Comparison of ENCODE assay signal across 7 cellular contexts in the genomic region with DNA sequence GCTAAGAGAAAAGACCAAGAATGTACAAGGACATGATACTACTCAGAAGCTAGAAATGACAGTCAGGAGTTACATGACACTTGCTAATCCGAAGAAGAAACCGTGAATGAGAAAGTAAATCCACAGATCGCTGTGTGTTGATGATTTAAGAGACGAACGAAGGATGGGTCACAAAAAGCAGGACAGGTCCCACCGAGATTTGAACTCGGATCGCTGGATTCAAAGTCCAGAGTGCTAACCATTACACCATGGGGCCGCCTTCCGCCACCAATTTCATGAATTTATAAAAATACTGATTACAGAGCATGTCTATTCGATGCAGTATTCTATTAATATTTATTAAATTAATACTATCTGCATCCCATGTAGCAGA. TPM values are rescaled to one million over a fixed set of nuclear protein-coding genes. Genes with fewer than 3 reads are reported as not detected.
DNase-seq lines count a peak whose midpoint lies in the region; ATAC-seq lines count a peak whose summit lies in the region.

No MANE protein-coding gene starts in this region.

- no peaks in the 10 kb centered on the region for H3K27me3 ChIP-seq in GM23248 (replicated peaks; ENCODE audit: insufficient read depth)

- H2AFZ ChIP-seq in GM23248, result 0 out of 2 replicates have a peak overlapping the region, but pooled peaks have one; percentile 21

- ATAC-seq in stimulated activated naive CD8-positive, alpha-beta T cell treated with anti-CD3 and anti-CD28 coated beads, Interleukin-15, amount 100 ng/mL, for 72 hours, result no peak

- peak overlapping the region; percentile 94 for H3K4me2 ChIP-seq in GM23248 (ENCODE audit: unreplicated experiment)

- H3K4me3 ChIP-seq in GM23248, result peak overlapping the region; percentile 95
- peak overlapping the region; percentile 43; the same call in 1 of the 2 replicates for H3K4me3 ChIP-seq in iPS-18c (ENCODE audit: insufficient read depth, low read depth, low read length)

- peaks cover 62% of the 10 kb centered on the region for H3F3A ChIP-seq in GM23248 (ENCODE audit: insufficient read depth)

- peak overlapping the region; percentile 66 for H3K27ac ChIP-seq in GM23248

- H3K27me3 Mint-ChIP-seq in activated naive CD4-positive, alpha-beta T cell treated with anti-CD3 and anti-CD28 coated beads, Interleukin-2, amount 10 ng/mL, durations not matched to agents 7 days and 5 days, result peaks cover 14% of the 10 kb centered on the region
- no peaks in the 10 kb centered on the region for H3K27me3 Mint-ChIP-seq in stimulated activated naive CD8-positive, alpha-beta T cell treated with anti-CD3 and anti-CD28 coated beads, Interleukin-15, amount 100 ng/mL, for 72 hours

- no peaks in the 10 kb centered on the region for H4K20me1 ChIP-seq in GM23248 (ENCODE audit: insufficient read depth)

- H3K9me3 ChIP-seq in GM23248 (ENCODE audit: low read depth) (no peaks in the 10 kb centered on the region), iPS-18c (ENCODE audit: control insufficient read depth, insufficient read depth, low read length) (no peaks in the 10 kb centered on the region)

- no peaks in the 10 kb centered on the region for H3K36me3 ChIP-seq in GM23248 (ENCODE audit: low read depth)

- WGBS in GM23248 (ENCODE audit: low coverage in 1 of 2, low lambda C conversion rate in 2 of 2, missing lambda C conversion rate in 2 of 2), 2 experiments, result 1 to 3% methylated on average over 11 of the region's 11 CpGs

- no peaks in the 10 kb centered on the region for H3K9me3 Mint-ChIP-seq in activated naive CD4-positive, alpha-beta T cell treated with anti-CD3 and anti-CD28 coated beads, Interleukin-2, amount 10 ng/mL, durations not matched to agents 7 days and 5 days
- H3K9me3 Mint-ChIP-seq in stimulated activated naive CD8-positive, alpha-beta T cell treated with anti-CD3 and anti-CD28 coated beads, Interleukin-15, amount 100 ng/mL, for 72 hours, result no peaks in the 10 kb centered on the region

- peak overlapping the region; percentile 53 for H3K27ac Mint-ChIP-seq in activated naive CD4-positive, alpha-beta T cell treated with anti-CD3 and anti-CD28 coated beads, Interleukin-2, amount 10 ng/mL, durations not matched to agents 7 days and 5 days
- H3K27ac Mint-ChIP-seq in stimulated activated naive CD8-positive, alpha-beta T cell treated with anti-CD3 and anti-CD28 coated beads, Interleukin-15, amount 100 ng/mL, for 72 hours, result peak overlapping the region in 1 of 2 donors; percentile 99

- 0 out of 2 replicates have a peak overlapping the region, but pooled peaks have one; percentile 29 for H3K9ac ChIP-seq in GM23248

- DNase-seq in GM23248 (peak; percentile 64), NCI-H2081 treated with DMSO at 0.1 percent for 48 hours (lab: John Stamatoyannopoulos, UW) (peak; percentile 4), mesenteric fat pad (ENCODE audit: low spot score) (no peak), occipital lobe (lab: John Stamatoyannopoulos, UW) (no peak)
- DNase-seq in activated naive CD4-positive, alpha-beta T cell treated with anti-CD3 and anti-CD28 coated beads, Interleukin-2, amount 10 ng/mL, durations not matched to agents 7 days and 5 days, result no peak
- DNase-seq in stimulated activated naive CD8-positive, alpha-beta T cell treated with anti-CD3 and anti-CD28 coated beads, Interleukin-15, amount 100 ng/mL, for 72 hours, result peak; percentile 48 to 60

- no peaks in the 10 kb centered on the region for H3K36me3 Mint-ChIP-seq in activated naive CD4-positive, alpha-beta T cell treated with anti-CD3 and anti-CD28 coated beads, Interleukin-2, amount 10 ng/mL, durations not matched to agents 7 days and 5 days

- H3K4me3 Mint-ChIP-seq in activated naive CD4-positive, alpha-beta T cell treated with anti-CD3 and anti-CD28 coated beads, Interleukin-2, amount 10 ng/mL, durations not matched to agents 7 days and 5 days, result peak overlapping the region; percentile 6
- H3K4me3 Mint-ChIP-seq in stimulated activated naive CD8-positive, alpha-beta T cell treated with anti-CD3 and anti-CD28 coated beads, Interleukin-15, amount 100 ng/mL, for 72 hours, result peak overlapping the region; percentile 30 to 87

- H3K79me2 ChIP-seq in GM23248 (ENCODE audit: insufficient read depth), result no peaks in the 10 kb centered on the region

- in situ Hi-C loops in GM23248 (cut with MboI), result loop anchor here (25.0 kb wide), 1 partner anchor 826 kb away; a partner anchor contains a TSS

- H3K4me1 ChIP-seq in GM23248 (ENCODE audit: insufficient read depth), result peaks cover 23% of the 10 kb centered on the region

- peaks cover 53% of the 10 kb centered on the region for H3K4me1 Mint-ChIP-seq in activated naive CD4-positive, alpha-beta T cell treated with anti-CD3 and anti-CD28 coated beads, Interleukin-2, amount 10 ng/mL, durations not matched to agents 7 days and 5 days
- H3K4me1 Mint-ChIP-seq in stimulated activated naive CD8-positive, alpha-beta T cell treated with anti-CD3 and anti-CD28 coated beads, Interleukin-15, amount 100 ng/mL, for 72 hours, result peaks cover 49% of the 10 kb centered on the region

- CTCF ChIA-PET in activated naive CD4-positive, alpha-beta T cell treated with anti-CD3 and anti-CD28 coated beads, Interleukin-2, amount 10 ng/mL, durations not matched to agents 7 days and 5 days (lab: Charles Lee), result no interaction called here

- no peaks in the 10 kb centered on the region for H3K9me2 ChIP-seq in GM23248 (ENCODE audit: insufficient read depth)

RNA-seq across cellular contexts. Expression of gene BTN3A2, which starts 54.0 kb away (rescaled TPM):
- total RNA-seq in GM23248 (2014; rRNA removed; shearing (Covaris generic)), result 12.9 and 14.5 TPM in 2 replicates
- 7.9 and 9.5 TPM in 2 replicates for polyA plus RNA-seq in GM23248 (2016; fragmentation: Nextera tagmentation; extraction: Ambion mirVana)
- 9.1 TPM for total RNA-seq in mesenteric fat pad
- total RNA-seq in occipital lobe, result 2.3 TPM

Comparison
In these comparisons a context has a peak if more than half of its experiments do, and no peak if none do; other contexts are left out.
1. DNase-seq: peak in GM23248 (single experiment), NCI-H2081 treated with DMSO at 0.1 percent for 48 hours (single experiment) and stimulated activated naive CD8-positive, alpha-beta T cell treated with anti-CD3 and anti-CD28 coated beads, Interleukin-15, amount 100 ng/mL, for 72 hours (2 of 2); none in activated naive CD4-positive, alpha-beta T cell treated with anti-CD3 and anti-CD28 coated beads, Interleukin-2, amount 10 ng/mL, durations not matched to agents 7 days and 5 days (single experiment), mesenteric fat pad (single experiment) and occipital lobe (single experiment).